ENCODE assay signal across 11 cellular contexts in genomic region chr6:33785766-33786165, GRCh38. TPM values are rescaled to one million over a fixed set of nuclear protein-coding genes. Genes with fewer than 3 reads are reported as not detected.
A peak's percentile ranks its signal among the peaks of the same experiment; 100 is the strongest.
DNase-seq lines count a peak whose midpoint lies in the region; ATAC-seq and TF ChIP-seq lines count a peak whose summit lies in the region.
"Had no signal": no experiment of that assay in that cellular context is flagged by ENCODE, and none has a peak within 500 bp of the region (broad histone marks: within the 10 kb centered on the region; RNA-seq: fewer than 3 reads in every experiment).

No MANE protein-coding gene starts in this region.

- H3K27ac Mint-ChIP-seq in CD4-positive, alpha-beta T cell, result peak overlapping the region; percentile 65
- H3K27ac Mint-ChIP-seq in HFFc6, result peak overlapping the region; percentile 100
- peak overlapping the region; percentile 18 to 98 (median 91) for H3K27ac Mint-ChIP-seq in brain
- peak overlapping the region; percentile 90 to 96 for H3K27ac Mint-ChIP-seq in natural killer cell

- no peak for DNase-seq in CD4-positive, alpha-beta T cell
- DNase-seq in HFFc6 (peak; percentile 92), natural killer cell (no peak), Kasumi-1 (lab: John Stamatoyannopoulos, UW) (no peak), erythroblast (lab: John Stamatoyannopoulos, UW) (no peak)
- DNase-seq: MV-4-11; right lobe of liver; stimulated activated naive CD4-positive, alpha-beta T cell had no signal

- H3K36me3 Mint-ChIP-seq in CD4-positive, alpha-beta T cell (ENCODE audit: low read depth), result peaks cover 76% of the 10 kb centered on the region
- H3K36me3 Mint-ChIP-seq in HFFc6 (ENCODE audit: low read depth), result peaks cover 46% of the 10 kb centered on the region
- peaks cover 27% of the 10 kb centered on the region for H3K36me3 Mint-ChIP-seq in brain
- H3K36me3 Mint-ChIP-seq in natural killer cell, result no peaks in the 10 kb centered on the region

- H3K27me3 Mint-ChIP-seq in CD4-positive, alpha-beta T cell, result no peaks in the 10 kb centered on the region
- H3K27me3 Mint-ChIP-seq in HFFc6 (ENCODE audit: insufficient read depth) (peaks cover 5% of the 10 kb centered on the region; the same call in 1 of the 2 replicates), brain (peaks cover 4% of the 10 kb centered on the region), natural killer cell (ENCODE audit: low read depth in 2 of 2) (no peaks in the 10 kb centered on the region)

- H3K4me3 Mint-ChIP-seq in CD4-positive, alpha-beta T cell, result peak overlapping the region; percentile 94
- H3K4me3 Mint-ChIP-seq in HFFc6, result peak overlapping the region; percentile 100
- H3K4me3 Mint-ChIP-seq in brain, result peak overlapping the region in 4 of 5 experiments; percentile 90 to 96 (median 96)
- peak overlapping the region; percentile 98 for H3K4me3 Mint-ChIP-seq in natural killer cell

- POLR2A ChIA-PET in CD4-positive, alpha-beta T cell (lab: Charles Lee), result no interaction called here

- intact Hi-C loops in CD4-positive, alpha-beta T cell (cut with DNase I, micrococcal nuclease), result loop anchor here (5.0 to 10.0 kb wide), 6 partner anchors 119 to 739 kb away; partner anchors contain the start of genes B3GALT4 (in 1 of the 2), RPS10 (in 1 of the 2), RPS18 (in 1 of the 2) and SMIM29 (in 1 of the 2)
- intact Hi-C loops in natural killer cell (cut with micrococcal nuclease), result no loop called here

- TF ChIP-seq POLR2A in erythroblast (IDR thresholded peaks at IDR 0.05; ENCODE audit: low read length), result no peak

- H3K9me3 Mint-ChIP-seq in CD4-positive, alpha-beta T cell, result no peaks in the 10 kb centered on the region
- H3K9me3 Mint-ChIP-seq in HFFc6, result no peaks in the 10 kb centered on the region
- peaks cover 0 to 3% (median 0%) of the 10 kb centered on the region in 5 experiments for H3K9me3 Mint-ChIP-seq in brain
- H3K9me3 Mint-ChIP-seq in natural killer cell, result no peaks in the 10 kb centered on the region

- peaks cover 72% of the 10 kb centered on the region for H3K4me1 Mint-ChIP-seq in CD4-positive, alpha-beta T cell (ENCODE audit: low read depth)
- H3K4me1 Mint-ChIP-seq in HFFc6 (ENCODE audit: low read depth) (peaks cover 92% of the 10 kb centered on the region), brain (peaks cover 86% of the 10 kb centered on the region), natural killer cell (peaks cover 57 to 68% of the 10 kb centered on the region in 2 donors)

- H3K27me3 ChIP-seq in CD4-positive, alpha-beta T cell (ENCODE audit: control insufficient read depth, insufficient read depth, low read length), result no peaks in the 10 kb centered on the region
- H3K27me3 ChIP-seq: right lobe of liver had no signal

- TF ChIP-seq CTCF in CD4-positive, alpha-beta T cell (IDR thresholded peaks at IDR 0.05), result no peak
- TF ChIP-seq CTCF in HFFc6 (IDR thresholded peaks at IDR 0.05) (no peak), brain (conservative IDR thresholded peaks at IDR 0.05) (no peak), natural killer cell (IDR thresholded peaks at IDR 0.05) (no peak)

- no peaks in the 10 kb centered on the region for H3K9me3 ChIP-seq in CD4-positive, alpha-beta T cell (ENCODE audit: control insufficient read depth, low read length)
- H3K9me3 ChIP-seq: right lobe of liver had no signal

- no peak overlapping the region for H3K27ac ChIP-seq in CD4-positive, alpha-beta T cell (ENCODE audit: low read depth, low read length)

- CTCF ChIA-PET in CD4-positive, alpha-beta T cell (lab: Charles Lee), result interaction anchor here (1.2 kb wide), 1 partner anchor 15 kb away, joined by 3 read pairs; no protein-coding TSS in a partner anchor

- ATAC-seq in CD4-positive, alpha-beta T cell (ENCODE audit: poor library complexity), result no peak
- ATAC-seq in natural killer cell (no peak), HG03571 (IDR thresholded peaks at IDR 0.05; ENCODE audit: unreplicated experiment) (no peak), HG03565 (IDR thresholded peaks at IDR 0.05; ENCODE audit: unreplicated experiment) (no peak)
- ATAC-seq: right lobe of liver had no signal

RNA-seq across cellular contexts. Expression of gene LEMD2, which starts 3.2 kb away (rescaled TPM):
- total RNA-seq in CD4-positive, alpha-beta T cell, result 100 to 1,000 TPM; 122 to 124 TPM
- total RNA-seq in HFFc6 (2021; fragmentation: NEBNext Ultra II Directional; extraction: Animal tissue kit (Norgen Biotek cat#: 25700)), result 10 to 100 TPM; 42.4 to 46.7 (median 44.9) TPM
- 49.4 TPM for polyA plus RNA-seq in brain (ENCODE audit: insufficient read depth, low read depth, low replicate concordance)
- 100 to 1,000 TPM; 109 to 133 (median 121) TPM for total RNA-seq in natural killer cell

RNA-seq across cellular contexts. Expression of gene MLN, which starts 18.0 kb away (rescaled TPM):
- total RNA-seq in CD4-positive, alpha-beta T cell, result not detected
- not detected for total RNA-seq in HFFc6 (2021; fragmentation: NEBNext Ultra II Directional; extraction: Animal tissue kit (Norgen Biotek cat#: 25700))
- polyA plus RNA-seq in brain (ENCODE audit: insufficient read depth, low read depth, low replicate concordance), result not detected
- total RNA-seq in natural killer cell, result not detected
- total RNA-seq: right lobe of liver had no signal

RNA-seq across cellular contexts. Expression of gene IP6K3, which starts 39.1 kb away (rescaled TPM):
- total RNA-seq in CD4-positive, alpha-beta T cell, result not detected
- total RNA-seq in HFFc6 (2021; fragmentation: NEBNext Ultra II Directional; extraction: Animal tissue kit (Norgen Biotek cat#: 25700)), result under 1 TPM in 4 of 6 experiments, not detected in 2; 0.25 to 0.83 (median 0.50) TPM
- polyA plus RNA-seq in brain (ENCODE audit: insufficient read depth, low read depth, low replicate concordance), result 6.4 TPM
- total RNA-seq in natural killer cell, result not detected
